8 cellular contexts compared by ENCODE assay signal in the genomic region with DNA sequence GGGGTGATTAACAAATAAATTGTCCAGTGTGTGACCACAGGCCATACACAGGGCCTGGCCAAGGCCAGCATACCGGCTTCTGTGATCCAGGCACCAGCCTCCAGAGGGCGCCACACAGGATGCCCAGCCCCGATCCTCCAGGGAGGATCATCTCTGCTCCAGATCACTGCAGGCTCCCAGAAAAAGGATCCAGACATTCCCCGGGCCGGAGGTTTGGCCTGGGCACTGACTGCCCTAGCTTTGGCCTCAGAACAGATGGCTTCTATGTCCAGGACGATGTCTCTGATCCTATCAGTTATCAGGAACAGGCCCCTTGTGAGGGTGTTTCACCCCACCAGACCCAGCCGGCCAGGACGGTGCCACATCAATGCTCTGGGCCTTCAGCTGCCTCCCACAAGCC.
DNase-seq lines count a peak whose midpoint lies in the region; ATAC-seq and TF ChIP-seq lines count a peak whose summit lies in the region.

No MANE protein-coding gene starts in this region.

- H3K9me3 Mint-ChIP-seq in Calu3 (ENCODE audit: low read depth, unreplicated experiment): no peaks in the 10 kb centered on the region
- no peaks in the 10 kb centered on the region for H3K9me3 Mint-ChIP-seq in CD4-positive, alpha-beta memory T cell

- no peak overlapping the region for H3K4me3 ChIP-seq in mammary epithelial cell (replicated peaks in 1 of 3; ENCODE audit: insufficient read depth in 1 of 3, low read depth in 2 of 3, low read length in 3 of 3)
- H3K4me3 ChIP-seq in right lobe of liver: no peak overlapping the region
- no peak overlapping the region for H3K4me3 ChIP-seq in CD4-positive, alpha-beta memory T cell (ENCODE audit: low read length in 2 of 2)

- ATAC-seq in GM19438 (IDR thresholded peaks at IDR 0.05; ENCODE audit: low read depth, unreplicated experiment): peak; percentile 76
- peak; percentile 74 to 89 (median 80) for ATAC-seq in right lobe of liver
- ATAC-seq in GM19467 (IDR thresholded peaks at IDR 0.05; ENCODE audit: unreplicated experiment): no peak

- H3K4me2 ChIP-seq in mammary epithelial cell (ENCODE audit: insufficient read depth, low read depth, low read length): no peak overlapping the region

- H3K9ac ChIP-seq in mammary epithelial cell (ENCODE audit: insufficient read depth, low read length): no peak overlapping the region

- no peak overlapping the region for H3K4me3 Mint-ChIP-seq in Calu3 (ENCODE audit: low read depth, unreplicated experiment)
- H3K4me3 Mint-ChIP-seq in CD4-positive, alpha-beta memory T cell: no peak overlapping the region

- no peak overlapping the region for H3K27ac Mint-ChIP-seq in Calu3 (ENCODE audit: unreplicated experiment)
- H3K27ac Mint-ChIP-seq in CD4-positive, alpha-beta memory T cell: no peak overlapping the region

- H3K27me3 ChIP-seq in mammary epithelial cell (ENCODE audit: insufficient read depth, low read length) (no peaks in the 10 kb centered on the region), right lobe of liver (no peaks in the 10 kb centered on the region)
- H3K27me3 ChIP-seq in CD4-positive, alpha-beta memory T cell (ENCODE audit: insufficient read depth, low read length): no peaks in the 10 kb centered on the region

- H3K79me2 ChIP-seq in mammary epithelial cell (ENCODE audit: insufficient read depth, low read length): no peaks in the 10 kb centered on the region

- H3K9me3 ChIP-seq in mammary epithelial cell (replicated peaks; ENCODE audit: insufficient read depth, low read length): no peaks in the 10 kb centered on the region
- H3K9me3 ChIP-seq in right lobe of liver: no peaks in the 10 kb centered on the region
- H3K9me3 ChIP-seq in CD4-positive, alpha-beta memory T cell (ENCODE audit: control insufficient read depth in 1 of 2, low read length in 2 of 2): no peaks in the 10 kb centered on the region

- TF ChIP-seq POLR2A in right lobe of liver (IDR thresholded peaks at IDR 0.05): no peak

- intact Hi-C loops in Calu3 (cut with micrococcal nuclease; ENCODE audit: unreplicated experiment) (no loop called here), mammary epithelial cell (cut with micrococcal nuclease) (no loop called here), right lobe of liver (cut with DNase I) (no loop called here)
- intact Hi-C loops in CD4-positive, alpha-beta memory T cell (cut with micrococcal nuclease): no loop called here

- in situ Hi-C loops in mammary epithelial cell (cut with MboI; ENCODE audit: low sequenced_read_pairs in 2 of 2): no loop called here

- dilution Hi-C loops in mammary epithelial cell (cut with HindIII; ENCODE audit: low sequenced_read_pairs): no loop called here

- WGBS in mammary epithelial cell (ENCODE audit: low coverage, missing lambda C conversion rate): 68% methylated on average over 8 of the region's 8 CpGs
- 5% methylated on average over 4 of the region's 8 CpGs for WGBS in right lobe of liver (ENCODE audit: insufficient coverage, low coverage, low lambda C conversion rate, missing lambda C conversion rate)

- H3K4me1 ChIP-seq in mammary epithelial cell (ENCODE audit: insufficient read depth, low read length): peaks cover 31% of the 10 kb centered on the region
- no peaks in the 10 kb centered on the region for H3K4me1 ChIP-seq in right lobe of liver
- no peaks in the 10 kb centered on the region for H3K4me1 ChIP-seq in CD4-positive, alpha-beta memory T cell (ENCODE audit: insufficient read depth, low read length)

- no peaks in the 10 kb centered on the region for H4K20me1 ChIP-seq in mammary epithelial cell (ENCODE audit: insufficient read depth, low read length)

- DNase-seq in Calu3 (peak; percentile 61), NCI-H69 (lab: John Stamatoyannopoulos, UW) (peak; percentile 76), mammary epithelial cell (no peak), right lobe of liver (peak; percentile 56 to 63 (median 57))
- DNase-seq in CD4-positive, alpha-beta memory T cell: no peak
- DNase-seq in activated effector memory CD4-positive, alpha-beta T cell treated with Interleukin-2 at 50 U/mL for 16 hours: no peak

- POLR2A ChIA-PET in CD4-positive, alpha-beta memory T cell (lab: Charles Lee; ENCODE audit: partially characterized antibody): no interaction called here

- CTCF ChIA-PET in Calu3 (lab: Charles Lee): no interaction called here
- CTCF ChIA-PET in mammary epithelial cell (lab: Charles Lee; ENCODE audit: low non-redundant PET): no interaction called here
- CTCF ChIA-PET in CD4-positive, alpha-beta memory T cell (lab: Charles Lee; ENCODE audit: partially characterized antibody): no interaction called here

- no peaks in the 10 kb centered on the region for H3K36me3 Mint-ChIP-seq in Calu3 (ENCODE audit: insufficient read depth, unreplicated experiment)
- H3K36me3 Mint-ChIP-seq in CD4-positive, alpha-beta memory T cell: no peaks in the 10 kb centered on the region

- H3K36me3 ChIP-seq in mammary epithelial cell (ENCODE audit: insufficient read depth, low read length) (no peaks in the 10 kb centered on the region), right lobe of liver (no peaks in the 10 kb centered on the region)
- H3K36me3 ChIP-seq in CD4-positive, alpha-beta memory T cell (ENCODE audit: insufficient read depth, low read length): no peaks in the 10 kb centered on the region

- no peak overlapping the region for H2AFZ ChIP-seq in mammary epithelial cell (ENCODE audit: low read depth, low read length)

- TF ChIP-seq CTCF in Calu3 (IDR thresholded peaks at IDR 0.05; ENCODE audit: unreplicated experiment) (peak; percentile 60), mammary epithelial cell (conservative IDR thresholded peaks at IDR 0.05 in 1 of 2, IDR thresholded peaks at IDR 0.05 in 1 of 2; ENCODE audit: extremely low read depth in 1 of 2, insufficient read depth in 1 of 2, low read depth in 1 of 2, low read length in 2 of 2) (peak; percentile 71 to 74), right lobe of liver (IDR thresholded peaks at IDR 0.05) (peak; percentile 34 to 76 (median 68))

- H3K27ac ChIP-seq in mammary epithelial cell (ENCODE audit: insufficient read depth, low read depth, low read length) (no peak overlapping the region), right lobe of liver (no peak overlapping the region)
- no peak overlapping the region for H3K27ac ChIP-seq in CD4-positive, alpha-beta memory T cell (ENCODE audit: low read depth, low read length)

- BruUV-seq in Calu3 (replicated peaks; lab: Mats Ljungman, UMichigan): no TSS peak
- BruUV-seq in mammary epithelial cell (replicated peaks; lab: Mats Ljungman, UMichigan): no TSS peak

- H3K27me3 Mint-ChIP-seq in Calu3 (ENCODE audit: unreplicated experiment): no peaks in the 10 kb centered on the region
- peaks cover 0 to 12% of the 10 kb centered on the region in 2 donors for H3K27me3 Mint-ChIP-seq in CD4-positive, alpha-beta memory T cell

- peaks cover 16% of the 10 kb centered on the region for H3K4me1 Mint-ChIP-seq in Calu3 (ENCODE audit: low read depth, unreplicated experiment)
- H3K4me1 Mint-ChIP-seq in CD4-positive, alpha-beta memory T cell: peaks cover 0 to 7% (median 0%) of the 10 kb centered on the region in 4 donors

Comparison
In these comparisons a context has a peak if more than half of its experiments do, and no peak if none do; other contexts are left out.
1. DNase-seq: peak in Calu3 (single experiment), NCI-H69 (single experiment) and right lobe of liver (3 of 3); none in mammary epithelial cell (single experiment), CD4-positive, alpha-beta memory T cell (0 of 5) and activated effector memory CD4-positive, alpha-beta T cell treated with Interleukin-2 at 50 U/mL for 16 hours (single experiment).
2. Peak in every context shown above with its lines, with median percentiles within 50 percentile points of each other: CTCF ChIP-seq.